Comparison of ENCODE assay signal across 26 cellular contexts in the genomic region with DNA sequence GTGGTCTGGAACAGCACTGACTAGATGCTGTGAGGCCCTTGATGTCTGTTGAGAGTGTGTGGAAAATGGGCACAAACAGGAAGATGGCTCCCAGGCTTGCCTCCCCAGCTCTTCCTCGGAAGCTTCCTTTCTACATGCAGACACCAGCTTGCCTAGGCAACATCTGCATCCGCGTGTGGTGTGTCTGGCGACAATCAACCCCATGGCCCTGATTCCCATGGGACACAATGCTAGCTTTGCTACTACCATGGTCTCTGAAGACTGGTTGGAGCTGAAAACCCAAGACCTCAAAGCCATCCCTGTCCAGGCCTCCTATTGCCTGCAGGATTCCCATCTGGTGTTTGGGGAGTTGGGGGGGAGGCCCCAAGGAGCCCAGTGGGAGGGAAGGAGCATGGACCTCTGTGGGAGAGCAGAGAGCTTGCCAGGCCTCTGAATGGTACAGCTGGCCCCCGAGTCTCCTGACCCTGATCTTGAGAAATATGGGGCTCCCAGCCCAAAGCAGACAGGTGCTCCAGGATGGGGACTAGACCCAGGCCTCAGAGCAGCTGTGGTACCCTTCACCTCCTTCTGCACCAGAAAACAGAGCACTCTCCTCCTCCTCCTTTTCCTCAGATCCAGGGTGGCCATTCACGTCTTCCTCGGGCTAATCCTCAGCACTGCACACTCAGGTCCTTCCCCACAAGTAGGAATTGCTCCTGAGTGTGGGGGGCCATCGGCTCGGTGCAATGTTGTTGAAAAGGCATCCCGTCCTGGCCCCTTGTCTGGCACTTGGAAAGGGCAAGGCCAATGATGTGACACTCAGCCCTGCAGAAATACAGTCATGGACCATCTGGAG. TPM values are rescaled to one million over a fixed set of nuclear protein-coding genes. Genes with fewer than 3 reads are reported as not detected.
DNase-seq lines count a peak whose midpoint lies in the region; ATAC-seq, FAIRE-seq and TF ChIP-seq lines count a peak whose summit lies in the region.
"Had no signal": no experiment of that assay in that cellular context is flagged by ENCODE, and none has a peak within 500 bp of the region (broad histone marks: within the 10 kb centered on the region; RNA-seq: fewer than 3 reads in every experiment).

No MANE protein-coding gene starts in this region.

- H3K27ac Mint-ChIP-seq in type B pancreatic cell, result no peak overlapping the region
- H3K27ac Mint-ChIP-seq: CD8-positive, alpha-beta T cell had no signal

- no peak for ATAC-seq in HG03045 (IDR thresholded peaks at IDR 0.05; ENCODE audit: unreplicated experiment)
- ATAC-seq: CD8-positive, alpha-beta T cell; GM12878; HepG2; K562 had no signal

- H3K4me1 Mint-ChIP-seq in type B pancreatic cell (ENCODE audit: unreplicated experiment), result no peaks in the 10 kb centered on the region

- H3K4me3 ChIP-seq in BLaER1 treated with 17β-estradiol and CSF1 and Interleukin-3, amounts not matched to agents 10 nM and 100 nM, result no peak overlapping the region
- no peak overlapping the region for H3K4me3 ChIP-seq in bronchial epithelial cell (ENCODE audit: low read depth, low read length)
- H3K4me3 ChIP-seq: GM12878, K562, SK-N-MC had no signal

- H3K27ac ChIP-seq in BLaER1 treated with 17β-estradiol and CSF1 and Interleukin-3, amounts not matched to agents 10 nM and 100 nM, result peak overlapping the region in 3 of 11 experiments; percentile 20 to 35 (median 34); a peak in 4 of 22 replicates
- H3K27ac ChIP-seq: C4-2B, RWPE1, SK-N-MC had no signal

- no peaks in the 10 kb centered on the region for H3K27me3 ChIP-seq in BLaER1 treated with 17β-estradiol and CSF1 and Interleukin-3, amounts not matched to agents 10 nM and 100 nM
- H3K27me3 ChIP-seq in bronchial epithelial cell (ENCODE audit: control insufficient read depth, insufficient read depth, low read length), result no peaks in the 10 kb centered on the region

- peaks cover 3% of the 10 kb centered on the region for H3K27me3 Mint-ChIP-seq in type B pancreatic cell

- no peaks in the 10 kb centered on the region for H3K36me3 Mint-ChIP-seq in type B pancreatic cell
- H3K36me3 Mint-ChIP-seq: CD8-positive, alpha-beta T cell had no signal

- H3K9me3 Mint-ChIP-seq in type B pancreatic cell, result no peaks in the 10 kb centered on the region
- H3K9me3 Mint-ChIP-seq: CD8-positive, alpha-beta T cell had no signal

- H3K4me2 ChIP-seq in BLaER1 treated with 17β-estradiol and CSF1 and Interleukin-3, amounts not matched to agents 10 nM and 100 nM, result peak overlapping the region in 10 of 11 experiments; percentile 15 to 88 (median 79); a peak in 18 of 22 replicates

- H3K4me3 Mint-ChIP-seq in type B pancreatic cell, result no peak overlapping the region
- H3K4me3 Mint-ChIP-seq: CD8-positive, alpha-beta T cell had no signal

- 0 out of 22 replicates have a peak overlapping the region, but pooled peaks of 1 of the 11 experiments have one; percentile 7 for H3K9ac ChIP-seq in BLaER1 treated with 17β-estradiol and CSF1 and Interleukin-3, amounts not matched to agents 10 nM and 100 nM

- H3K4me1 ChIP-seq in BLaER1 treated with 17β-estradiol and CSF1 and Interleukin-3, amounts not matched to agents 10 nM and 100 nM, result peaks cover 19 to 74% (median 66%) of the 10 kb centered on the region in 10 experiments

- peak; percentile 62 for FAIRE-seq in bronchial epithelial cell (lab: Jason Lieb, UNC)
- FAIRE-seq: A204.1, GM12878, HepG2, K562 had no signal

- DNase-seq in bronchial epithelial cell (ENCODE audit: low read depth) (no peak), islet precursor cell (peak; percentile 35), type B pancreatic cell (ENCODE audit: extremely low spot score, unreplicated experiment) (peak; percentile 42), NAMALWA (ENCODE audit: low spot score) (no peak), DMS79 (lab: John Stamatoyannopoulos, UW) (no peak)
- DNase-seq: Caco-2; CD8-positive, alpha-beta T cell; EL; GDM1; GOT3; HCEC 1CT; Kasumi-1; NCI-H2029 treated with DMSO at 0.1 percent for 48 hours; NCI-H2171; NCI-H226; NCI-H510A; SHP77 treated with DMSO at 0.1 percent for 48 hours had no signal

- TF ChIP-seq CTCF in bronchial epithelial cell (IDR thresholded peaks at IDR 0.05; ENCODE audit: insufficient read depth, low read length, severe bottlenecking) (no peak), type B pancreatic cell (conservative IDR thresholded peaks at IDR 0.05) (no peak)

- H4K20me1 ChIP-seq in BLaER1 treated with 17β-estradiol and CSF1 and Interleukin-3, amounts not matched to agents 10 nM and 100 nM, result 0 out of 22 replicates have a peak, but pooled peaks cover 0 to 4% (median 0%) of the 10 kb centered on the region in 11 experiments

- H3K36me3 ChIP-seq in BLaER1 treated with 17β-estradiol and CSF1 and Interleukin-3, amounts not matched to agents 10 nM and 100 nM, result peaks cover 0 to 33% (median 0%) of the 10 kb centered on the region in 11 experiments; a peak in 2 of 22 replicates
- no peaks in the 10 kb centered on the region for H3K36me3 ChIP-seq in bronchial epithelial cell (ENCODE audit: control insufficient read depth, insufficient read depth, low read length)

- no peaks in the 10 kb centered on the region for H3K9me3 ChIP-seq in BLaER1 treated with 17β-estradiol and CSF1 and Interleukin-3, amounts not matched to agents 10 nM and 100 nM (replicated peaks in 1 of 11)
- H3K9me3 ChIP-seq: Caco-2 had no signal

RNA-seq across cellular contexts. Expression of gene ARHGAP22, which starts 57.6 kb away (rescaled TPM):
- total RNA-seq in bronchial epithelial cell (4.9 and 9.0 TPM in 2 replicates), type B pancreatic cell (ENCODE audit: low replicate concordance) (4.1 and 5.1 TPM in 2 replicates)
- total RNA-seq: CD8-positive, alpha-beta T cell had no signal

Comparison
In these comparisons a context has a peak if more than half of its experiments do, and no peak if none do; other contexts are left out.
1. DNase-seq: peak in islet precursor cell (single experiment) and type B pancreatic cell (single experiment); none in bronchial epithelial cell (single experiment), NAMALWA (single experiment) and DMS79 (single experiment).